13 cellular contexts compared by ENCODE assay signal in the genomic region with DNA sequence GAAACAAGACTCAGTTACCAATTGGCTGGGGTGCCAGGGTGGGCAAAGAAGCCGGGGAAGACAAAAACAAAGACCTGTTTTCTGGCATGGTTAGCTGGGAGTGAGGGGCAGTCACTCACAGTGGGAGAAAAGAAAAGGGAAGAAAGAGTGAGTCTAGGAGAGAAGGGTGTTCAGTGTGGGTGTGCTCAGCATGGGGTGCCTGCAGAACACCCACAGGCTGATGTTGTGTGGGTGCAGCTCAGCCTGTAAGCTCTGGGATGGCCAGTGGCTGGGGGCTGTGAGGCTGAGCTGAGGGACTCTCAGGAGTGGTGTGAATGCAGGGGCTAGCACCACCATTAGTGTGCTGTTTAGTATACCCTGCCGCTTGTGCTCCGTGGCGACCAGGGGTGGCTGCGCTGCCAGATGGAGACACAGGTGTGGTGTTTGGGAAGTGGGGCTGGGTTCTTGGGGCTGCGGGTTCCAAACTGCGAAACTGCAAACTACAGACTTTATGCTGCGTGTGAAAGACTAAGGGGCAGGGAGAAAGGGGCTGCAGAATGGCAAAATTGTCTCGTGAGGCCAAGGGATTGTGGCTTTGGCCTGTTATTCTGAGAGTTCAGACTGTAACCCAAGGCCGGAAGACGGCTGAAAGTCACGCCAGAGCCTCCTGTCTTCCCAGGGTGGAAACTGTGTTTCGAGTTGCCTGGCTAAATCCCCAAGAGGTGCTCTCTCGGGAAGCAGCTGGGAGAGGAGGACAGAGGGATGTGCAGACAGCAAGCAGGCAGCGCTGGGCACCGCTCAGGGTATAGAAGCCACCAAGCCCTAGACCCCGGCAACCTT.
DNase-seq lines count a peak whose midpoint lies in the region; ATAC-seq and TF ChIP-seq lines count a peak whose summit lies in the region.
"Had no signal": no experiment of that assay in that cellular context is flagged by ENCODE, and none has a peak within 500 bp of the region (broad histone marks: within the 10 kb centered on the region; RNA-seq: fewer than 3 reads in every experiment).

No MANE protein-coding gene starts in this region.

- no peaks in the 10 kb centered on the region for H3K9me3 ChIP-seq in osteoblast (ENCODE audit: low read depth, low read length)

- H3K36me3 Mint-ChIP-seq in activated CD8-positive, alpha-beta memory T cell treated with anti-CD3 and anti-CD28 coated beads, Interleukin-2, amount 10 ng/mL, durations not matched to agents 7 days and 5 days: no peaks in the 10 kb centered on the region
- H3K36me3 Mint-ChIP-seq: CD4-positive, alpha-beta memory T cell had no signal

- peak; percentile 67 for DNase-seq in cardiac septum (ENCODE audit: low spot score)
- no peak for DNase-seq in left cardiac atrium
- peak; percentile 31 for DNase-seq in activated CD8-positive, alpha-beta memory T cell treated with anti-CD3 and anti-CD28 coated beads, Interleukin-2, amount 10 ng/mL, durations not matched to agents 7 days and 5 days
- peak; percentile 39 for DNase-seq in islet precursor cell
- DNase-seq in osteoblast (ENCODE audit: insufficient read length, low spot score, missing footprints): no peak
- no peak for DNase-seq in activated effector memory CD4-positive, alpha-beta T cell treated with Interleukin-2 at 50 U/mL for 16 hours
- DNase-seq: C1 segment of cervical spinal cord; CD4-positive, alpha-beta memory T cell; DMS79 treated with DMSO at 0.1 percent for 48 hours; EL; GM23248 had no signal

- CTCF ChIA-PET in activated CD8-positive, alpha-beta memory T cell treated with anti-CD3 and anti-CD28 coated beads, Interleukin-2, amount 10 ng/mL, durations not matched to agents 7 days and 5 days (lab: Charles Lee): no interaction called here

- peak overlapping the region; percentile 40 for H2AFZ ChIP-seq in osteoblast (ENCODE audit: low read length)
- H2AFZ ChIP-seq: GM23248 had no signal

- H3K79me2 ChIP-seq in osteoblast (ENCODE audit: insufficient read depth, low read length): no peaks in the 10 kb centered on the region

- peaks cover 8% of the 10 kb centered on the region for H3K4me1 ChIP-seq in osteoblast (ENCODE audit: insufficient read depth, low read length)

- no peaks in the 10 kb centered on the region for H4K20me1 ChIP-seq in osteoblast (ENCODE audit: insufficient read depth, low read length)

- intact Hi-C loops in cardiac septum (cut with DNase I) (no loop called here), left cardiac atrium (cut with DNase I) (loop anchor here in 1 of 2 donors (10.0 kb wide), 1 partner anchor 1001 kb away; no protein-coding TSS in a partner anchor)

- no peak for TF ChIP-seq CTCF in osteoblast (IDR thresholded peaks at IDR 0.05; ENCODE audit: extremely low read depth, low read depth, low read length)

- H3K4me2 ChIP-seq in osteoblast (ENCODE audit: insufficient read depth, low read length): no peak overlapping the region

- H3K4me1 Mint-ChIP-seq in activated CD8-positive, alpha-beta memory T cell treated with anti-CD3 and anti-CD28 coated beads, Interleukin-2, amount 10 ng/mL, durations not matched to agents 7 days and 5 days: no peaks in the 10 kb centered on the region
- H3K4me1 Mint-ChIP-seq: B cell; CD4-positive, alpha-beta memory T cell had no signal

- H3K27me3 Mint-ChIP-seq in activated CD8-positive, alpha-beta memory T cell treated with anti-CD3 and anti-CD28 coated beads, Interleukin-2, amount 10 ng/mL, durations not matched to agents 7 days and 5 days: peaks cover under 1% of the 10 kb centered on the region

- no peaks in the 10 kb centered on the region for H3K9me3 Mint-ChIP-seq in activated CD8-positive, alpha-beta memory T cell treated with anti-CD3 and anti-CD28 coated beads, Interleukin-2, amount 10 ng/mL, durations not matched to agents 7 days and 5 days (ENCODE audit: low read depth)
- H3K9me3 Mint-ChIP-seq: CD4-positive, alpha-beta memory T cell had no signal

- no peaks in the 10 kb centered on the region for H3K36me3 ChIP-seq in osteoblast (ENCODE audit: insufficient read depth, low read length)

- no peak overlapping the region for H3K4me3 Mint-ChIP-seq in activated CD8-positive, alpha-beta memory T cell treated with anti-CD3 and anti-CD28 coated beads, Interleukin-2, amount 10 ng/mL, durations not matched to agents 7 days and 5 days
- H3K4me3 Mint-ChIP-seq: B cell; CD4-positive, alpha-beta memory T cell had no signal

- H3K27ac Mint-ChIP-seq in activated CD8-positive, alpha-beta memory T cell treated with anti-CD3 and anti-CD28 coated beads, Interleukin-2, amount 10 ng/mL, durations not matched to agents 7 days and 5 days: no peak overlapping the region
- H3K27ac Mint-ChIP-seq: B cell; CD4-positive, alpha-beta memory T cell had no signal

- ATAC-seq in left cardiac atrium (no peak), HG03095 (IDR thresholded peaks at IDR 0.05; ENCODE audit: unreplicated experiment) (no peak)
- ATAC-seq in activated CD8-positive, alpha-beta memory T cell treated with anti-CD3 and anti-CD28 coated beads, Interleukin-2, amount 10 ng/mL, durations not matched to agents 7 days and 5 days: no peak

- H3K4me3 ChIP-seq in osteoblast (ENCODE audit: insufficient read depth, low read length): no peak overlapping the region
- H3K4me3 ChIP-seq: GM23248 had no signal

- no peak overlapping the region for H3K27ac ChIP-seq in osteoblast (ENCODE audit: low read depth, low read length)
- H3K27ac ChIP-seq: GM23248 had no signal

- no peaks in the 10 kb centered on the region for H3K27me3 ChIP-seq in osteoblast (ENCODE audit: insufficient read depth, low read length)

Comparison
In these comparisons a context has a peak if more than half of its experiments do, and no peak if none do; other contexts are left out.
1. DNase-seq: peak in cardiac septum (single experiment), activated CD8-positive, alpha-beta memory T cell treated with anti-CD3 and anti-CD28 coated beads, Interleukin-2, amount 10 ng/mL, durations not matched to agents 7 days and 5 days (single experiment) and islet precursor cell (single experiment); none in left cardiac atrium (single experiment), osteoblast (single experiment) and activated effector memory CD4-positive, alpha-beta T cell treated with Interleukin-2 at 50 U/mL for 16 hours (single experiment).